In the genomic region with DNA sequence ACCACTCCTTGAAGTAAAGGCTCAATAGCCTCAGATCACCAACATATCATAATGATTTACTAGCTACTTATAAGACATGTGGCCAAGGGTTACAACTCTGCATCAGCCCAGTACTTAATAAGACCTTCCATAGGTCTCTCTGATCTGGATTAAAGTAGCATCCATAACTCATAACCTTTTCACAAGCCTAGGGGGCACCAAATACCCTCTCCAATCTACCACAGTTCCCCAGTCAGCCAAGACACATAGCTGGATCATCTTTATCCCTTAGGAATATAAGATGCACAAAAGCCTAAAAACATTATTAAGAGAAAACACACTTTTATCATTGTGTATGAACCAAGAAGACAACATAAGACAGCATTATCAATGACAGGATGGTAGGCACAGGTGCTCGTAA, we compare ENCODE assay signal across 11 cellular contexts. TPM values are rescaled to one million over a fixed set of nuclear protein-coding genes. Genes with fewer than 3 reads are reported as not detected.
DNase-seq lines count a peak whose midpoint lies in the region; ATAC-seq, FAIRE-seq and TF ChIP-seq lines count a peak whose summit lies in the region.
"Had no signal": no experiment of that assay in that cellular context is flagged by ENCODE, and none has a peak within 500 bp of the region (broad histone marks: within the 10 kb centered on the region; RNA-seq: fewer than 3 reads in every experiment).

No MANE protein-coding gene starts in this region.

- no peak for TF ChIP-seq EP300 in HepG2 (IDR thresholded peaks at IDR 0.05; ENCODE audit: low read depth in 2 of 2, low read length in 2 of 2)
- no peak for TF ChIP-seq EP300 in HepG2 (CRISPR knock-in tag; IDR thresholded peaks at IDR 0.05; ENCODE audit: borderline replicate concordance)

- H3K4me3 ChIP-seq in HepG2 (replicated peaks in 1 of 3; ENCODE audit: insufficient read depth in 1 of 3, low read depth in 2 of 3, low read length in 3 of 3) = no peak overlapping the region
- H3K4me3 ChIP-seq: pancreas had no signal

- no peak for TF ChIP-seq POLR2A in HepG2 (IDR thresholded peaks at IDR 0.05; ENCODE audit: insufficient read depth in 1 of 2, low read depth in 2 of 2, low read length in 2 of 2)
- no peak for TF ChIP-seq POLR2A in GM12892 (IDR thresholded peaks at IDR 0.05; ENCODE audit: low read depth, low read length)

- no peaks in the 10 kb centered on the region for H4K20me1 ChIP-seq in HepG2 (ENCODE audit: insufficient read depth, low read length)

- no peak overlapping the region for H3K4me3 Mint-ChIP-seq in WTC11

- no peak overlapping the region for H2AFZ ChIP-seq in HepG2 (ENCODE audit: low read length)

- FAIRE-seq in HepG2 (lab: Jason Lieb, UNC) (no peak), GM12892 (lab: Jason Lieb, UNC) (no peak)
- FAIRE-seq: islet of Langerhans, pancreas had no signal

- H3K9me3 ChIP-seq in HepG2 (ENCODE audit: low read length) = no peaks in the 10 kb centered on the region
- H3K9me3 ChIP-seq: pancreas had no signal

- no peak for TF ChIP-seq RAD21 in HepG2 (CRISPR knock-in tag; IDR thresholded peaks at IDR 0.05)

- BruUV-seq in HepG2 (replicated peaks; lab: Mats Ljungman, UMichigan) = no TSS peak

- H3K27ac Mint-ChIP-seq in WTC11 = no peak overlapping the region

- no peaks in the 10 kb centered on the region for H3K79me2 ChIP-seq in HepG2 (ENCODE audit: insufficient read depth, low read length)

- CTCF ChIA-PET in WTC11 (lab: Charles Lee) = interaction anchor here (0.6 to 2.3 kb wide), 13 partner anchors 52 to 277 kb away, joined by 3 to 27 read pairs (median 5); no protein-coding TSS in a partner anchor
- CTCF ChIA-PET in HepG2 (lab: Yijun Ruan, JAX; ENCODE audit: low intra/inter-chr PET ratio, low total read pairs) = interaction anchor here (0.7 to 2.6 kb wide), 3 partner anchors 56 to 85 kb away, joined by 4 to 14 read pairs (median 5); no protein-coding TSS in a partner anchor

- H3K4me1 Mint-ChIP-seq in WTC11 = peaks cover 14% of the 10 kb centered on the region

- TF ChIP-seq CTCF in WTC11 (IDR thresholded peaks at IDR 0.05) (no peak), HepG2 (CRISPR knock-in tag; IDR thresholded peaks at IDR 0.05) (peak; percentile 46)

- H3K36me3 ChIP-seq in HepG2 (replicated peaks in 1 of 2; ENCODE audit: control insufficient read depth in 1 of 2, insufficient read depth in 2 of 2, low read length in 2 of 2) = no peaks in the 10 kb centered on the region; a peak in 1 of 5 replicates
- H3K36me3 ChIP-seq: pancreas had no signal

- no peak overlapping the region for H3K27ac ChIP-seq in HepG2 (ENCODE audit: extremely low read length, insufficient read depth, low read length)
- H3K27ac ChIP-seq: pancreas had no signal

- no peaks in the 10 kb centered on the region for H3K4me1 ChIP-seq in HepG2 (ENCODE audit: insufficient read depth, low read length)
- H3K4me1 ChIP-seq: pancreas had no signal

- H3K4me2 ChIP-seq in HepG2 (ENCODE audit: low read depth, low read length) = no peak overlapping the region

- DNase-seq in D341Med (ENCODE audit: low spot score) (peak; percentile 49), HCEC 1CT (peak; percentile 34), WTC11 (ENCODE audit: low spot score) (no peak), HepG2 (ENCODE audit: low spot score) (peak; percentile 13), NCI-H2029 (lab: John Stamatoyannopoulos, UW) (no peak), GM12892 (ENCODE audit: insufficient read length) (no peak)
- DNase-seq in activated effector memory CD4-positive, alpha-beta T cell treated with Interleukin-2 at 50 U/mL for 16 hours = no peak
- DNase-seq: activated gamma-delta T cell treated with Interleukin-2 at 50 U/mL for 16 hours, pancreas had no signal

- in situ Hi-C loops in HepG2 (cut with HindIII; ENCODE audit: extremely low pct_ligation_motif_present, low pct_unique_long_range_greater_than_20kb) = loop anchor here (10.0 kb wide), 1 partner anchor 87 kb away; no protein-coding TSS in a partner anchor

- H3K9me3 Mint-ChIP-seq in WTC11 = no peaks in the 10 kb centered on the region

- ATAC-seq in WTC11 (peak; percentile 89), HepG2 (peak; percentile 89), HG03439 (IDR thresholded peaks at IDR 0.05; ENCODE audit: unreplicated experiment) (no peak)

- H3K27me3 Mint-ChIP-seq in WTC11 (ENCODE audit: low read depth) = no peaks in the 10 kb centered on the region

- H3K36me3 Mint-ChIP-seq in WTC11 = peaks cover 3% of the 10 kb centered on the region

- WGBS in HepG2 (ENCODE audit: low lambda C conversion rate) = 100% methylated on average over 1 of the region's 1 CpG

- no peak overlapping the region for H3K9ac ChIP-seq in HepG2 (ENCODE audit: insufficient read depth, low read depth, low read length)

- POLR2A ChIA-PET in WTC11 (lab: Charles Lee) (no interaction called here), HepG2 (lab: Yijun Ruan, JAX) (no interaction called here)

- intact Hi-C loops in HepG2 (cut with micrococcal nuclease; ENCODE audit: unreplicated experiment) = loop anchor here (1.0 kb wide), 2 partner anchors 56 to 85 kb away; no protein-coding TSS in a partner anchor

- H3K27me3 ChIP-seq in HepG2 (ENCODE audit: control insufficient read depth in 1 of 2, insufficient read depth in 2 of 2, low read length in 2 of 2) = no peaks in the 10 kb centered on the region
- H3K27me3 ChIP-seq: pancreas had no signal

TF ChIP-seq in WTC11, 78 proteins besides CTCF, POLR2A, EP300 and RAD21:
- TF ChIP-seq GTF2I (CRISPR knock-in tag; conservative IDR thresholded peaks at IDR 0.05) = no peak
- TF ChIP-seq ZNF263 (CRISPR knock-in tag; IDR thresholded peaks at IDR 0.05; ENCODE audit: low read depth) = no peak
- no peak for TF ChIP-seq KAT7 (CRISPR knock-in tag; IDR thresholded peaks at IDR 0.05; ENCODE audit: borderline replicate concordance)
- no peak for TF ChIP-seq SOX15 (CRISPR knock-in tag; IDR thresholded peaks at IDR 0.05)
- no peak for TF ChIP-seq ELF4 (CRISPR knock-in tag; IDR thresholded peaks at IDR 0.05; ENCODE audit: low read depth)

TF ChIP-seq in HepG2, 621 proteins besides CTCF, POLR2A, EP300 and RAD21:
- TF ChIP-seq, protein P1, sequence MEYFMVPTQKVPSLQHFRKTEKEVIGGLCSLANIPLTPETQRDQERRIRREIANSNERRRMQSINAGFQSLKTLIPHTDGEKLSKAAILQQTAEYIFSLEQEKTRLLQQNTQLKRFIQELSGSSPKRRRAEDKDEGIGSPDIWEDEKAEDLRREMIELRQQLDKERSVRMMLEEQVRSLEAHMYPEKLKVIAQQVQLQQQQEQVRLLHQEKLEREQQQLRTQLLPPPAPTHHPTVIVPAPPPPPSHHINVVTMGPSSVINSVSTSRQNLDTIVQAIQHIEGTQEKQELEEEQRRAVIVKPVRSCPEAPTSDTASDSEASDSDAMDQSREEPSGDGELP (IDR thresholded peaks at IDR 0.05; ENCODE audit: borderline replicate concordance, low read depth) = no peak
- TF ChIP-seq SMC3 (IDR thresholded peaks at IDR 0.05; ENCODE audit: low read length) (peak; percentile 51; the same call in 1 of the 2 replicates), STAG1 (CRISPR knock-in tag; IDR thresholded peaks at IDR 0.05) (peak; percentile 76)

RNA-seq across cellular contexts. Expression of a gene that starts 22.1 kb away (rescaled TPM):
- total RNA-seq in WTC11 (2021) = 17.5 to 21.7 TPM (median 20.8 TPM) in 3 replicates
- total RNA-seq in HepG2 (2016; rRNA removed; fragmentation: Illumina TruSeq; extraction: Trizol) = 23.7 and 38.8 TPM in 2 replicates
- 8.9 and 12.6 TPM in 2 replicates for total RNA-seq in HepG2 (2016; cell fraction: cytosol; rRNA removed; fragmentation: Illumina TruSeq; extraction: Trizol; ENCODE audit: low read depth)
- 26.0 and 37.5 TPM in 2 replicates for total RNA-seq in HepG2 (2016; cell fraction: insoluble cytoplasmic fraction; rRNA removed; fragmentation: Illumina TruSeq; extraction: Trizol)
- total RNA-seq in HepG2 (2016; cell fraction: membrane; rRNA removed; fragmentation: Illumina TruSeq; extraction: Trizol) = 23.1 and 27.8 TPM in 2 replicates
- 22.3 and 24.0 TPM in 2 replicates for total RNA-seq in HepG2 (2016; cell fraction: nucleus; rRNA removed; fragmentation: Illumina TruSeq; extraction: Trizol)
- 2.7 and 2.8 TPM in 2 replicates for polyA plus RNA-seq in HepG2 (2011; rRNA removed)
- polyA plus RNA-seq in HepG2 (2011; cell fraction: cytosol; rRNA removed) = 0.79 and 1.5 TPM in 2 replicates
- polyA plus RNA-seq in HepG2 (2011; cell fraction: nucleus; rRNA removed) = 1.7 TPM in 2 replicates
- 3.7 and 4.6 TPM in 2 replicates for polyA plus RNA-seq in HepG2 (2012)
- 5.2 and 5.4 TPM in 2 replicates for polyA plus RNA-seq in HepG2 (2016; cell fraction: cytosol; fragmentation: Illumina TruSeq; extraction: Trizol; ENCODE audit: low read depth)
- polyA plus RNA-seq in HepG2 (2016; cell fraction: insoluble cytoplasmic fraction; fragmentation: Illumina TruSeq; extraction: Trizol; ENCODE audit: low read depth) = 27.8 and 30.8 TPM in 2 replicates
- 10.5 and 11.2 TPM in 2 replicates for polyA plus RNA-seq in HepG2 (2016; cell fraction: membrane; fragmentation: Illumina TruSeq; extraction: Trizol; ENCODE audit: low read depth)
- 22.1 and 22.9 TPM in 2 replicates for polyA plus RNA-seq in HepG2 (2016; cell fraction: nucleus; fragmentation: Illumina TruSeq; extraction: Trizol; ENCODE audit: insufficient read depth, low read depth)
- 2.6 and 8.4 TPM in 2 replicates for polyA minus RNA-seq in HepG2 (2011; rRNA and poly(A)+ RNA removed; ENCODE audit: low replicate concordance)
- polyA minus RNA-seq in HepG2 (2011; cell fraction: cytosol; rRNA and poly(A)+ RNA removed) = 3.6 and 4.1 TPM in 2 replicates
- 11.7 and 12.5 TPM in 2 replicates for polyA minus RNA-seq in HepG2 (2011; cell fraction: nucleus; rRNA and poly(A)+ RNA removed)
- 4.7 TPM for polyA plus RNA-seq in GM12892 (2012; ENCODE audit: missing spikeins)

Comparison
In these comparisons a context has a peak if more than half of its experiments do, and no peak if none do; other contexts are left out.
1. DNase-seq: peak in D341Med (single experiment), HCEC 1CT (single experiment) and HepG2 (single experiment); none in WTC11 (single experiment), NCI-H2029 (single experiment), activated effector memory CD4-positive, alpha-beta T cell treated with Interleukin-2 at 50 U/mL for 16 hours (single experiment) and GM12892 (single experiment).